ENCODE assay signal across 31 cellular contexts in genomic region chr1:246683521-246683920, GRCh38.
"Had no signal": no experiment of that assay in that cellular context is flagged by ENCODE, and none has a peak within 500 bp of the region (broad histone marks: within the 10 kb centered on the region; RNA-seq: fewer than 3 reads in every experiment).

No MANE protein-coding gene starts in this region.

- H3K4me3 ChIP-seq: lower lobe of right lung, pancreas, prostate gland, sigmoid colon, spleen, suprapubic skin, thoracic aorta, tibial artery, uterus had no signal

- H3K27ac Mint-ChIP-seq: immature natural killer cell; mesothelial cell of epicardium; natural killer cell; stimulated activated effector memory CD8-positive, alpha-beta T cell treated with anti-CD3 and anti-CD28 coated beads, Interleukin-12 subunit alpha, Interleukin-12 subunit beta, amount 100 ng/mL, for 72 hours; stimulated activated naive CD8-positive, alpha-beta T cell treated with anti-CD3 and anti-CD28 coated beads, Interleukin-15, Interleukin-2, amounts not matched to agents 100 ng/mL and 50 ng/mL, for 24 hours; type B pancreatic cell had no signal

- ATAC-seq: left cardiac atrium; left lobe of liver; lower lobe of right lung; natural killer cell; pancreas; right cardiac atrium; stimulated activated effector memory CD8-positive, alpha-beta T cell treated with anti-CD3 and anti-CD28 coated beads, Interleukin-12 subunit alpha, Interleukin-12 subunit beta, amount 100 ng/mL, for 72 hours had no signal

- H3K36me3 ChIP-seq: lower lobe of right lung, pancreas, prostate gland, sigmoid colon, spleen, suprapubic skin, thoracic aorta, tibial artery, uterus had no signal

- H3K4me3 Mint-ChIP-seq: immature natural killer cell; mesothelial cell of epicardium; naive B cell; natural killer cell; neural crest cell; stimulated activated effector memory CD8-positive, alpha-beta T cell treated with anti-CD3 and anti-CD28 coated beads, Interleukin-12 subunit alpha, Interleukin-12 subunit beta, amount 100 ng/mL, for 72 hours; stimulated activated naive CD8-positive, alpha-beta T cell treated with anti-CD3 and anti-CD28 coated beads, Interleukin-15, Interleukin-2, amounts not matched to agents 100 ng/mL and 50 ng/mL, for 24 hours; type B pancreatic cell had no signal

- H3K27me3 ChIP-seq: pancreas, sigmoid colon, suprapubic skin, uterus had no signal

- H3K9me3 ChIP-seq: lower lobe of right lung, pancreas, prostate gland, sigmoid colon, spleen, suprapubic skin, thoracic aorta, tibial artery, uterus had no signal

- H3K36me3 Mint-ChIP-seq: immature natural killer cell, mesothelial cell of epicardium, naive B cell, natural killer cell, type B pancreatic cell had no signal

- H3K9me3 Mint-ChIP-seq: immature natural killer cell; mesothelial cell of epicardium; naive B cell; natural killer cell; neural crest cell; stimulated activated effector memory CD8-positive, alpha-beta T cell treated with anti-CD3 and anti-CD28 coated beads, Interleukin-12 subunit alpha, Interleukin-12 subunit beta, amount 100 ng/mL, for 72 hours; stimulated activated naive CD8-positive, alpha-beta T cell treated with anti-CD3 and anti-CD28 coated beads, Interleukin-15, Interleukin-2, amounts not matched to agents 100 ng/mL and 50 ng/mL, for 24 hours; type B pancreatic cell had no signal

- H3K4me1 Mint-ChIP-seq: immature natural killer cell; natural killer cell; stimulated activated effector memory CD8-positive, alpha-beta T cell treated with anti-CD3 and anti-CD28 coated beads, Interleukin-12 subunit alpha, Interleukin-12 subunit beta, amount 100 ng/mL, for 72 hours had no signal

- H3K27me3 Mint-ChIP-seq: naive B cell; stimulated activated naive CD8-positive, alpha-beta T cell treated with anti-CD3 and anti-CD28 coated beads, Interleukin-15, Interleukin-2, amounts not matched to agents 100 ng/mL and 50 ng/mL, for 24 hours; type B pancreatic cell had no signal

- H3K27ac ChIP-seq: lower lobe of right lung, pancreas, prostate gland, spleen, suprapubic skin, thoracic aorta, tibial artery had no signal

- DNase-seq: head of caudate nucleus; hypothalamus; immature natural killer cell; kidney glomerular epithelial cell; left cardiac atrium; lower lobe of right lung; mammary epithelial cell; mesenchymal stem cell; naive B cell; natural killer cell; nucleus accumbens; pancreas; posterior cingulate gyrus; retina; right cardiac atrium; sigmoid colon; small intestine; spleen; stimulated activated CD4-positive, alpha-beta T cell treated with anti-CD3 and anti-CD28 coated beads, Interleukin-4, amount 100 ng/mL, for 24 hours; stimulated activated naive CD4-positive, alpha-beta T cell; tibial artery; uterus had no signal

- H3K4me1 ChIP-seq: lower lobe of right lung, pancreas, prostate gland, suprapubic skin, uterus had no signal
